ENCODE assay signal across 32 cellular contexts in the genomic region with DNA sequence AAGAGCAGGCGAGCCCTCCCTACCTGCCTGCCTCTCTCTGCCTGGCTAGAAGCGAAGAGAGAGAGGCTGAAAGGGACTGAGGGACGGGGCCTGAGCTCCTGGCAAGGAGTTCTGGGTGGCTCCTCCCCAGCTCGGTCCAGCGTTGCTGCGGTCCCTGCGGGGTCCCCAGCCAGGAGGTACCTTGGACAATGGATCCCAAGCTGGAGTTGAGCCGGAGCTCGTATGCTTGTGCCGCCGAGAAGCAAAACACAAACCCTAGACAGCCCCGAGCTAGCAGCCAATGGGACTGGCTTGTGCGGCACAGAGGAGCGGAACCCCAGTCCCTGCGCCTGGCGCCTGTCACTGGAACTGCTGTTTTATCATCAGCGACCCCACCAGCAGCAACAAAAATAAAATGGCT. TPM values are rescaled to one million over a fixed set of nuclear protein-coding genes. Genes with fewer than 3 reads are reported as not detected.
"Had no signal": no experiment of that assay in that cellular context is flagged by ENCODE, and none has a peak within 500 bp of the region (broad histone marks: within the 10 kb centered on the region; RNA-seq: fewer than 3 reads in every experiment).

No MANE protein-coding gene starts in this region.

- H3K4me1 ChIP-seq: breast epithelium, Peyer's patch had no signal

- H3K4me3 Mint-ChIP-seq: activated CD4-positive, alpha-beta memory T cell treated with anti-CD3 and anti-CD28 coated beads, Interleukin-2, amount 10 ng/mL, durations not matched to agents 7 days and 5 days; activated CD4-positive, alpha-beta T cell treated with anti-CD3 and anti-CD28 coated beads, Interleukin-2, amount 10 ng/mL, durations not matched to agents 7 days and 5 days; activated naive CD4-positive, alpha-beta T cell treated with anti-CD3 and anti-CD28 coated beads, Interleukin-2, amount 10 ng/mL, durations not matched to agents 7 days and 5 days; activated naive CD8-positive, alpha-beta T cell treated with anti-CD3 and anti-CD28 coated beads for 36 hours had no signal

- H3K36me3 Mint-ChIP-seq: activated naive CD4-positive, alpha-beta T cell treated with anti-CD3 and anti-CD28 coated beads, Interleukin-2, amount 10 ng/mL, durations not matched to agents 7 days and 5 days; activated naive CD8-positive, alpha-beta T cell treated with anti-CD3 and anti-CD28 coated beads for 36 hours had no signal

- H3K27me3 Mint-ChIP-seq: activated CD4-positive, alpha-beta T cell treated with anti-CD3 and anti-CD28 coated beads, Interleukin-2, amount 10 ng/mL, durations not matched to agents 7 days and 5 days had no signal

- H3K36me3 ChIP-seq: breast epithelium, MG63, Peyer's patch, SJCRH30 had no signal

- H3K4me1 Mint-ChIP-seq: activated CD4-positive, alpha-beta memory T cell treated with anti-CD3 and anti-CD28 coated beads, Interleukin-2, amount 10 ng/mL, durations not matched to agents 7 days and 5 days; activated CD4-positive, alpha-beta T cell treated with anti-CD3 and anti-CD28 coated beads, Interleukin-2, amount 10 ng/mL, durations not matched to agents 7 days and 5 days; activated naive CD4-positive, alpha-beta T cell treated with anti-CD3 and anti-CD28 coated beads, Interleukin-2, amount 10 ng/mL, durations not matched to agents 7 days and 5 days; activated naive CD8-positive, alpha-beta T cell treated with anti-CD3 and anti-CD28 coated beads for 36 hours had no signal

- H3K9me3 Mint-ChIP-seq: activated CD4-positive, alpha-beta memory T cell treated with anti-CD3 and anti-CD28 coated beads, Interleukin-2, amount 10 ng/mL, durations not matched to agents 7 days and 5 days; activated CD4-positive, alpha-beta T cell treated with anti-CD3 and anti-CD28 coated beads, Interleukin-2, amount 10 ng/mL, durations not matched to agents 7 days and 5 days; activated naive CD4-positive, alpha-beta T cell treated with anti-CD3 and anti-CD28 coated beads, Interleukin-2, amount 10 ng/mL, durations not matched to agents 7 days and 5 days; activated naive CD8-positive, alpha-beta T cell treated with anti-CD3 and anti-CD28 coated beads for 36 hours; activated T-helper 2 cell treated with anti-CD3 and anti-CD28 coated beads, Interferon-gamma antibody, Interleukin-2, Interleukin-4, amounts not matched to agents 10 μg/mL and 5 μg/mL and 100 μg/mL, durations not matched to agents 14 hours and 24 hours and 36 hours had no signal

- H3K27me3 ChIP-seq: breast epithelium, MG63, Peyer's patch, SJCRH30 had no signal

- H3K4me3 ChIP-seq: breast epithelium, MG63, Peyer's patch, SJCRH30 had no signal

- H3K4me2 ChIP-seq: SK-N-SH had no signal

- H3K27ac Mint-ChIP-seq: activated CD4-positive, alpha-beta memory T cell treated with anti-CD3 and anti-CD28 coated beads, Interleukin-2, amount 10 ng/mL, durations not matched to agents 7 days and 5 days; activated CD4-positive, alpha-beta T cell treated with anti-CD3 and anti-CD28 coated beads, Interleukin-2, amount 10 ng/mL, durations not matched to agents 7 days and 5 days; activated naive CD4-positive, alpha-beta T cell treated with anti-CD3 and anti-CD28 coated beads, Interleukin-2, amount 10 ng/mL, durations not matched to agents 7 days and 5 days; activated naive CD8-positive, alpha-beta T cell treated with anti-CD3 and anti-CD28 coated beads for 36 hours; activated T-helper 2 cell treated with anti-CD3 and anti-CD28 coated beads, Interferon-gamma antibody, Interleukin-2, Interleukin-4, amounts not matched to agents 10 μg/mL and 5 μg/mL and 100 μg/mL, durations not matched to agents 14 hours and 24 hours and 36 hours had no signal

- DNase-seq: activated CD4-positive, alpha-beta memory T cell treated with anti-CD3 and anti-CD28 coated beads, Interleukin-2, amount 10 ng/mL, durations not matched to agents 7 days and 5 days; activated CD4-positive, alpha-beta T cell treated with anti-CD3 and anti-CD28 coated beads, Interleukin-2, amount 10 ng/mL, durations not matched to agents 7 days and 5 days; activated CD4-positive, CD25-positive, alpha-beta regulatory T cell; activated gamma-delta T cell treated with Interleukin-2 at 50 U/mL for 16 hours; activated naive CD4-positive, alpha-beta T cell treated with anti-CD3 and anti-CD28 coated beads, Interleukin-2, amount 10 ng/mL, durations not matched to agents 7 days and 5 days; activated naive CD8-positive, alpha-beta T cell treated with anti-CD3 and anti-CD28 coated beads for 36 hours; activated T-cell treated with anti-CD3 and anti-CD28 coated beads for 4 hours; activated T-cell treated with anti-CD3 and anti-CD28 coated beads, Interleukin-2, amount 50 U/mL, for 48 hours; MG63; MV-4-11; NCI-H1092 treated with DMSO at 0.1 percent for 48 hours; NCI-H1417 treated with DMSO at 0.1 percent for 48 hours; NCI-H1694; NCI-H2029; NCI-H2107; NCI-H2171 treated with DMSO at 0.1 percent for 48 hours; NCI-H345; NCI-H510A; NCI-H526 treated with DMSO at 0.1 percent for 48 hours; NCI-H82; OCI-M1; Peyer's patch; Right ventricle myocardium superior; SJCRH30; SK-N-SH; T-helper 1 cell had no signal

- H3K9me2 ChIP-seq: SK-N-SH had no signal

- H3K27ac ChIP-seq: breast epithelium, Peyer's patch, RWPE1, SJCRH30, VCaP had no signal

RNA-seq across cellular contexts. Expression of gene SLC25A18, which starts 18.3 kb away (rescaled TPM):
- total RNA-seq: activated CD4-positive, alpha-beta memory T cell treated with anti-CD3 and anti-CD28 coated beads, Interleukin-2, amount 10 ng/mL, durations not matched to agents 7 days and 5 days; activated CD4-positive, alpha-beta T cell treated with anti-CD3 and anti-CD28 coated beads, Interleukin-2, amount 10 ng/mL, durations not matched to agents 7 days and 5 days; activated CD8-positive, alpha-beta memory T cell treated with anti-CD3 and anti-CD28 coated beads for 36 hours; activated naive CD8-positive, alpha-beta T cell treated with anti-CD3 and anti-CD28 coated beads for 36 hours; activated T-helper 2 cell treated with anti-CD3 and anti-CD28 coated beads, Interferon-gamma antibody, Interleukin-2, Interleukin-4, amounts not matched to agents 10 μg/mL and 5 μg/mL and 100 μg/mL, durations not matched to agents 14 hours and 24 hours and 36 hours; T-helper 2 cell treated with Interferon-gamma antibody and Interleukin-4, amounts not matched to agents 100 ng/mL and 5 ng/mL, for 36 hours had no signal
